ENCODE assay signal across 14 cellular contexts in genomic region chr21:15224346-15225086, GRCh38.
DNase-seq lines count a peak whose midpoint lies in the region; ATAC-seq and TF ChIP-seq lines count a peak whose summit lies in the region.
"Had no signal": no experiment of that assay in that cellular context is flagged by ENCODE, and none has a peak within 500 bp of the region (broad histone marks: within the 10 kb centered on the region; RNA-seq: fewer than 3 reads in every experiment).

No MANE protein-coding gene starts in this region.

- no peak overlapping the region for H3K4me3 Mint-ChIP-seq in T-helper 17 cell

- peaks cover 3% of the 10 kb centered on the region for H3K4me1 Mint-ChIP-seq in T-helper 17 cell

- TF ChIP-seq CTCF in astrocyte of the spinal cord (IDR thresholded peaks at IDR 0.05; ENCODE audit: low read depth, low read length) = no peak
- TF ChIP-seq CTCF in lower leg skin (IDR thresholded peaks at IDR 0.05) = no peak
- no peak for TF ChIP-seq CTCF in adrenal gland (IDR thresholded peaks at IDR 0.05)

- H3K27ac Mint-ChIP-seq in T-helper 17 cell = no peak overlapping the region

- TF ChIP-seq POLR2A in lower leg skin (IDR thresholded peaks at IDR 0.05) (no peak), adrenal gland (IDR thresholded peaks at IDR 0.05) (no peak)

- peaks cover 3% of the 10 kb centered on the region for H3K36me3 Mint-ChIP-seq in T-helper 17 cell (ENCODE audit: low read depth)

- intact Hi-C loops in lower leg skin (cut with DNase I; ENCODE audit: low total_unique reads) = no loop called here
- intact Hi-C loops in adrenal gland (cut with DNase I) = no loop called here

- H3K27me3 ChIP-seq in adrenal gland = no peaks in the 10 kb centered on the region

- H3K9me3 ChIP-seq in T-helper 17 cell (ENCODE audit: control insufficient read depth, low read length, poor library complexity, severe bottlenecking) (no peaks in the 10 kb centered on the region), adrenal gland (replicated peaks in 1 of 3) (no peaks in the 10 kb centered on the region)

- no peak for ATAC-seq in T-helper 17 cell

- H3K27ac ChIP-seq in adrenal gland = no peak overlapping the region
- H3K27ac ChIP-seq: C4-2B had no signal

- peaks cover 0 to 16% of the 10 kb centered on the region in 2 donors for H3K4me1 ChIP-seq in adrenal gland (replicated peaks in 1 of 2)

- DNase-seq in AG08396 (ENCODE audit: low spot score) (peak; percentile 29), HK-2 (ENCODE audit: unreplicated experiment) (peak; percentile 34), astrocyte of the spinal cord (ENCODE audit: low read depth, low spot score) (peak; percentile 90), kidney glomerular epithelial cell (lab: John Stamatoyannopoulos, UW) (peak; percentile 78), midbrain (lab: John Stamatoyannopoulos, UW) (no peak), T-helper 17 cell (no peak), lower leg skin (ENCODE audit: low spot score in 2 of 2) (no peak), adrenal gland (no peak)
- DNase-seq: activated CD4-positive, alpha-beta T cell treated with anti-CD3 and anti-CD28 coated beads for 1 hour; activated gamma-delta T cell; left cardiac atrium; NCI-H1694; NCI-H82 had no signal

- H3K27me3 Mint-ChIP-seq in T-helper 17 cell = no peaks in the 10 kb centered on the region

- 75 to 88% methylated on average over 6 of the region's 6 CpGs for WGBS in lower leg skin, 2 donors
- 83 to 93% (median 89%) methylated on average over 6 of the region's 6 CpGs for WGBS in adrenal gland, 4 donors

- no peaks in the 10 kb centered on the region for H3K36me3 ChIP-seq in adrenal gland (replicated peaks in 1 of 2)

- in situ Hi-C loops in astrocyte of the spinal cord (cut with HindIII; ENCODE audit: low sequenced_read_pairs) = no loop called here

- no peak overlapping the region for H3K4me3 ChIP-seq in astrocyte of the spinal cord (ENCODE audit: low read depth, low read length)
- H3K4me3 ChIP-seq in lower leg skin (ENCODE audit: low read depth, poor library complexity, severe bottlenecking) = no peak overlapping the region
- H3K4me3 ChIP-seq in adrenal gland = no peak overlapping the region

Comparison
In these comparisons a context has a peak if more than half of its experiments do, and no peak if none do; other contexts are left out.
1. DNase-seq: peak in AG08396 (single experiment), HK-2 (single experiment), astrocyte of the spinal cord (single experiment) and kidney glomerular epithelial cell (single experiment); none in midbrain (single experiment), T-helper 17 cell (0 of 3), lower leg skin (0 of 2) and adrenal gland (0 of 7).